Comparison of ENCODE assay signal across 29 cellular contexts in the genomic region with DNA sequence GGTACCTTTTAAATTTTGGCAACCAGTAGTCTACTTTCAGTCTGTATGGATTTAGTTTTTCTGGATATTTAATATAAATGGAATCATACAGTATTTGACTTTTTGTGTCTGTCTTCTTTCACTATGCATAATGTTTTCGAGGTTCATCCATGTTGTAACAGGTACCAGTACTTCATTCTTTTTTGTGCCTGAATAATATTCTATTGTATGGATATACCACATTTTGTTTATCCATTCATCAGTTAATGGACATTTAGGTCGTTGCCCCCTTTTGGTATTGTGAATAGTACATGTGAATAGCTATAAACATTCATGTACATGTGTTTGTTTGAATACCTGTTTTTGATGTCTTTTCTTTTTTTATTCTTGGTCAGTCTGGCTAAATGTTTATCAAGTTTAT.
"Had no signal": no experiment of that assay in that cellular context is flagged by ENCODE, and none has a peak within 500 bp of the region (broad histone marks: within the 10 kb centered on the region; RNA-seq: fewer than 3 reads in every experiment).

No MANE protein-coding gene starts in this region.

- H3K4me1 ChIP-seq: ascending aorta, breast epithelium, colonic mucosa, esophagus squamous epithelium had no signal

- H3K36me3 ChIP-seq: ascending aorta, breast epithelium, cardiac muscle cell, colonic mucosa, esophagus squamous epithelium had no signal

- FAIRE-seq: endothelial cell of umbilical vein had no signal

- H3K36me3 Mint-ChIP-seq: activated naive CD4-positive, alpha-beta T cell treated with anti-CD3 and anti-CD28 coated beads, Interleukin-2, amount 10 ng/mL, durations not matched to agents 7 days and 5 days; activated naive CD8-positive, alpha-beta T cell treated with anti-CD3 and anti-CD28 coated beads, Interleukin-2, amount 10 ng/mL, durations not matched to agents 7 days and 5 days; brain had no signal

- H3K4me1 Mint-ChIP-seq: activated CD4-positive, alpha-beta memory T cell treated with anti-CD3 and anti-CD28 coated beads, Interleukin-2, amount 10 ng/mL, durations not matched to agents 7 days and 5 days; brain had no signal

- H3K4me3 ChIP-seq: ascending aorta, breast epithelium, cardiac muscle cell, colonic mucosa, esophagus squamous epithelium had no signal

- ATAC-seq: activated CD4-positive, alpha-beta T cell treated with anti-CD3 and anti-CD28 coated beads for 36 hours; activated naive CD4-positive, alpha-beta T cell treated with anti-CD3 and anti-CD28 coated beads, Interleukin-2, amount 50 U/mL, for 72 hours; activated T-cell treated with anti-CD3 and anti-CD28 coated beads, Interleukin-2, amount 50 U/mL, for 72 hours had no signal

- H3K4me3 Mint-ChIP-seq: activated CD4-positive, alpha-beta memory T cell treated with anti-CD3 and anti-CD28 coated beads, Interleukin-2, amount 10 ng/mL, durations not matched to agents 7 days and 5 days; activated CD4-positive, alpha-beta T cell treated with anti-CD3 and anti-CD28 coated beads for 36 hours; activated CD4-positive, alpha-beta T cell treated with anti-CD3 and anti-CD28 coated beads, Interleukin-2, amount 10 ng/mL, durations not matched to agents 7 days and 5 days; activated naive CD4-positive, alpha-beta T cell treated with anti-CD3 and anti-CD28 coated beads, Interleukin-2, amount 10 ng/mL, durations not matched to agents 7 days and 5 days; activated naive CD8-positive, alpha-beta T cell treated with anti-CD3 and anti-CD28 coated beads, Interleukin-2, amount 10 ng/mL, durations not matched to agents 7 days and 5 days; activated T-cell treated with anti-CD3 and anti-CD28 coated beads, Interleukin-2, amount 50 U/mL, for 24 hours; activated T-cell treated with anti-CD3 and anti-CD28 coated beads, Interleukin-2, amount 50 U/mL, for 72 hours; brain had no signal

- H3K27ac ChIP-seq: ascending aorta, breast epithelium, cardiac muscle cell, colonic mucosa, epithelial cell of prostate, esophagus squamous epithelium had no signal

- DNase-seq: activated CD4-positive, alpha-beta memory T cell treated with anti-CD3 and anti-CD28 coated beads, Interleukin-2, amount 10 ng/mL, durations not matched to agents 7 days and 5 days; activated CD4-positive, alpha-beta T cell treated with anti-CD3 and anti-CD28 coated beads for 36 hours; activated CD4-positive, alpha-beta T cell treated with anti-CD3 and anti-CD28 coated beads, Interleukin-2, amount 10 ng/mL, durations not matched to agents 7 days and 5 days; activated CD4-positive, alpha-beta T cell treated with anti-CD3 and anti-CD28 coated beads, Interleukin-2, amount 50 U/mL, for 4 hours; activated CD4-positive, CD25-positive, alpha-beta regulatory T cell; activated CD4-positive, CD25-positive, alpha-beta regulatory T cell treated with anti-CD3 and anti-CD28 coated beads, Interleukin-2, amount 50 U/mL, for 72 hours; activated CD8-positive, alpha-beta memory T cell treated with anti-CD3 and anti-CD28 coated beads, Interleukin-2, amount 50 U/mL, for 48 hours; activated gamma-delta T cell; activated naive CD4-positive, alpha-beta T cell; activated naive CD4-positive, alpha-beta T cell treated with anti-CD3 and anti-CD28 coated beads, Interleukin-2, amount 10 ng/mL, durations not matched to agents 7 days and 5 days; activated naive CD8-positive, alpha-beta T cell treated with anti-CD3 and anti-CD28 coated beads, Interleukin-2, amount 10 ng/mL, durations not matched to agents 7 days and 5 days; activated T-cell treated with anti-CD3 and anti-CD28 coated beads for 4 hours; activated T-cell treated with anti-CD3 and anti-CD28 coated beads, Interleukin-2, amount 50 U/mL, for 24 hours; activated T-cell treated with anti-CD3 and anti-CD28 coated beads, Interleukin-2, amount 50 U/mL, for 72 hours; central memory CD4-positive, alpha-beta T cell; cerebellar nuclear complex; colonic mucosa; effector memory CD4-positive, alpha-beta T cell; esophagus squamous epithelium; foreskin melanocyte; head of caudate nucleus; T-helper 2 cell had no signal

- H3K9me3 ChIP-seq: ascending aorta, breast epithelium, colonic mucosa, esophagus squamous epithelium had no signal

- H3K27ac Mint-ChIP-seq: activated CD4-positive, alpha-beta memory T cell treated with anti-CD3 and anti-CD28 coated beads, Interleukin-2, amount 10 ng/mL, durations not matched to agents 7 days and 5 days; activated CD4-positive, alpha-beta T cell treated with anti-CD3 and anti-CD28 coated beads for 36 hours; activated CD4-positive, alpha-beta T cell treated with anti-CD3 and anti-CD28 coated beads, Interleukin-2, amount 10 ng/mL, durations not matched to agents 7 days and 5 days; activated naive CD4-positive, alpha-beta T cell treated with anti-CD3 and anti-CD28 coated beads, Interleukin-2, amount 10 ng/mL, durations not matched to agents 7 days and 5 days; activated naive CD4-positive, alpha-beta T cell treated with anti-CD3 and anti-CD28 coated beads, Interleukin-2, amount 50 U/mL, for 72 hours; activated naive CD8-positive, alpha-beta T cell treated with anti-CD3 and anti-CD28 coated beads, Interleukin-2, amount 10 ng/mL, durations not matched to agents 7 days and 5 days; activated T-cell treated with anti-CD3 and anti-CD28 coated beads, Interleukin-2, amount 50 U/mL, for 24 hours; activated T-cell treated with anti-CD3 and anti-CD28 coated beads, Interleukin-2, amount 50 U/mL, for 72 hours; brain had no signal

- H3K27me3 ChIP-seq: ascending aorta, breast epithelium had no signal

- H3K9me3 Mint-ChIP-seq: activated CD4-positive, alpha-beta memory T cell treated with anti-CD3 and anti-CD28 coated beads, Interleukin-2, amount 10 ng/mL, durations not matched to agents 7 days and 5 days had no signal
